ENCODE assay signal across 20 cellular contexts in the genomic region with DNA sequence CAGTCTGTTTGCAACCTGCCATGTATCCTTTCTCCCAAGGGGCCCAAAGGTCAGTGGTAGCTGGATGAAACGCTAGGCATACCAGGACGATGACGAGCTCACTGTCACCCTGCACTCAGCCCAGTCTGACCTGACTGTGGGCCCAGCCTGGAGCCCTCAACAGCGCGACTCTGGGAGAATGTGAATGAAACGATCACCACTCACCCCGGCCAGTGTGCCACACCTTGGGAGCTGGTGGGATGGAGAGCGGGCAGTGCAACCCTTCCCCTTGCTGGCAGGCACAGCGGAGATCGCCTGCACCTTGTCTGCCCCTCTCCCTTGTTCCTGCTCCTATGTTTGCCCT.
"Had no signal": no experiment of that assay in that cellular context is flagged by ENCODE, and none has a peak within 500 bp of the region (broad histone marks: within the 10 kb centered on the region; RNA-seq: fewer than 3 reads in every experiment).

No MANE protein-coding gene starts in this region.

- H3K27ac ChIP-seq: SJSA1, SK-N-MC had no signal

- H3K4me3 ChIP-seq: SJSA1, SK-N-MC had no signal

- DNase-seq: KBM-7, MV-4-11, NCI-H1048, NCI-H1105, NCI-H1417, NCI-H1436 treated with DMSO at 0.1 percent for 48 hours, NCI-H1694 treated with DMSO at 0.1 percent for 48 hours, NCI-H1930, NCI-H2081, NCI-H2171, NCI-H226, NCI-H446, NCI-H510A, NCI-H524 treated with DMSO at 0.1 percent for 48 hours, NCI-H69, NCI-H774, Right ventricle myocardium superior, SIG-M5 had no signal

- H3K27me3 ChIP-seq: SJSA1 had no signal

- H3K36me3 ChIP-seq: SJSA1 had no signal

- H3K9me3 ChIP-seq: SJSA1 had no signal

- H3K4me1 ChIP-seq: SJSA1 had no signal
